19 cellular contexts compared by ENCODE assay signal in genomic region chr6:9732056-9732455, GRCh38.
"Had no signal": no experiment of that assay in that cellular context is flagged by ENCODE, and none has a peak within 500 bp of the region (broad histone marks: within the 10 kb centered on the region; RNA-seq: fewer than 3 reads in every experiment).

No MANE protein-coding gene starts in this region.

- DNase-seq: activated B cell treated with CpG ODN at 0.5 μM for 24 hours; activated CD4-positive, alpha-beta T cell treated with anti-CD3 and anti-CD28 coated beads, Interleukin-2, amount 50 U/mL, for 1 hour; activated CD8-positive, alpha-beta T cell treated with anti-CD3 and anti-CD28 coated beads for 36 hours; activated naive CD4-positive, alpha-beta T cell; activated T-cell treated with anti-CD3 and anti-CD28 coated beads, Interleukin-2, amount 50 U/mL, for 48 hours; anterior cingulate cortex; effector CD4-positive, alpha-beta T cell; gastrocnemius medialis; left cardiac atrium; mammary epithelial cell; naive thymus-derived CD4-positive, alpha-beta T cell; ovary; retina; stimulated activated CD4-positive, alpha-beta T cell treated with anti-CD3 and anti-CD28 coated beads, Interleukin-12 subunit alpha, Interleukin-12 subunit beta, amount 100 ng/mL, for 4 hours; stimulated activated CD4-positive, alpha-beta T cell treated with anti-CD3 and anti-CD28 coated beads, Interleukin-4, amount 100 ng/mL, for 24 hours; trophoblast cell; uterus had no signal

- ATAC-seq: activated CD8-positive, alpha-beta T cell treated with anti-CD3 and anti-CD28 coated beads for 36 hours; gastrocnemius medialis; left cardiac atrium; naive thymus-derived CD4-positive, alpha-beta T cell; sciatic nerve; stimulated activated effector memory CD8-positive, alpha-beta T cell treated with anti-CD3 and anti-CD28 coated beads, Interleukin-12 subunit alpha, Interleukin-12 subunit beta, amount 100 ng/mL, for 72 hours had no signal
